8 cellular contexts compared by ENCODE assay signal in genomic region chr12:56221757-56222530, GRCh38. TPM values are rescaled to one million over a fixed set of nuclear protein-coding genes. Genes with fewer than 3 reads are reported as not detected.
A peak's percentile ranks its signal among the peaks of the same experiment; 100 is the strongest.
DNase-seq lines count a peak whose midpoint lies in the region; ATAC-seq and TF ChIP-seq lines count a peak whose summit lies in the region.

Gene RNF41, minus strand, starts transcription at chr12:56221922. Its CDS starts 7,875 bp downstream, at chr12:56214047.

- H3K27ac Mint-ChIP-seq in activated naive CD4-positive, alpha-beta T cell treated with anti-CD3 and anti-CD28 coated beads, Interleukin-2, amount 50 U/mL, for 72 hours, result peak within 1 kb of the TSS; percentile 96 to 97

- no peaks in the 10 kb centered on the region for H3K36me3 ChIP-seq in testis (ENCODE audit: low read depth, missing control alignments)

- ATAC-seq in HG02610 (IDR thresholded peaks at IDR 0.05; ENCODE audit: unreplicated experiment) (peak; percentile 86), omental fat pad (ENCODE audit: low FRiP score) (peak; percentile 85)
- peak; percentile 86 to 88 for ATAC-seq in activated naive CD4-positive, alpha-beta T cell treated with anti-CD3 and anti-CD28 coated beads, Interleukin-2, amount 50 U/mL, for 72 hours

- TF ChIP-seq POLR2A in testis (IDR thresholded peaks at IDR 0.05), result peak; percentile 93

- H3K9me3 ChIP-seq in testis, result no peaks in the 10 kb centered on the region

- intact Hi-C loops in testis (cut with DNase I; ENCODE audit: low total_unique reads), result no loop called here

- WGBS in testis, 2 donors, result 0 to 1% methylated on average over 25 to 42 of the region's 42 CpGs

- H3K27ac ChIP-seq in testis, result peak within 1 kb of the TSS; percentile 89 to 98

- H3K36me3 Mint-ChIP-seq in activated naive CD4-positive, alpha-beta T cell treated with anti-CD3 and anti-CD28 coated beads, Interleukin-2, amount 50 U/mL, for 72 hours, result peaks cover 12 to 13% of the 10 kb centered on the region in 2 donors

- no peaks in the 10 kb centered on the region for H3K9me3 Mint-ChIP-seq in activated naive CD4-positive, alpha-beta T cell treated with anti-CD3 and anti-CD28 coated beads, Interleukin-2, amount 50 U/mL, for 72 hours

- H3K27me3 ChIP-seq in testis, result no peaks in the 10 kb centered on the region

- no peak for TF ChIP-seq CTCF in omental fat pad (IDR thresholded peaks at IDR 0.05)
- TF ChIP-seq CTCF in testis (IDR thresholded peaks at IDR 0.05), result peak in 1 of 3 experiments; percentile 14

- H3K4me3 ChIP-seq in GM08714 (ENCODE audit: low read length) (peak within 1 kb of the TSS; percentile 73), testis (peak within 1 kb of the TSS; percentile 65 to 95)

- H3K4me1 ChIP-seq in testis, result peaks cover 37% of the 10 kb centered on the region

- DNase-seq in NCI-H1092 treated with DMSO at 0.1 percent for 48 hours (lab: John Stamatoyannopoulos, UW) (peak; percentile 89), SKM-1 (lab: John Stamatoyannopoulos, UW; ENCODE audit: unreplicated experiment) (peak; percentile 68), glomerular endothelial cell (ENCODE audit: extremely low read depth, low read depth, low spot score) (no peak), omental fat pad (ENCODE audit: low spot score) (peak; percentile 95), testis (peak; percentile 98)
- DNase-seq in activated naive CD4-positive, alpha-beta T cell treated with anti-CD3 and anti-CD28 coated beads, Interleukin-2, amount 50 U/mL, for 72 hours (ENCODE audit: low spot score in 2 of 2), result peak; percentile 91 to 93

RNA-seq across cellular contexts. Expression of gene RNF41, which starts in this region (rescaled TPM):
- 10 to 100 TPM; 33.4 to 39.0 TPM for total RNA-seq in activated naive CD4-positive, alpha-beta T cell treated with anti-CD3 and anti-CD28 coated beads, Interleukin-2, amount 50 U/mL, for 72 hours
- 40.5 and 41.5 TPM in 2 replicates for total RNA-seq in glomerular endothelial cell
- total RNA-seq in omental fat pad, result 100 to 1,000 TPM in 1 of 4 donors, 10 to 100 TPM in 3; 50.0 to 128 (median 76.2) TPM
- 10 to 100 TPM; 63.7 to 70.2 TPM for total RNA-seq in testis
- polyA plus RNA-seq in testis (ENCODE audit: insufficient read depth, low read depth, low replicate concordance), result 49.3 TPM
